Comparison of ENCODE assay signal across 26 cellular contexts in genomic region chr4:31655328-31655727, GRCh38.
DNase-seq lines count a peak whose midpoint lies in the region; ATAC-seq and TF ChIP-seq lines count a peak whose summit lies in the region.
"Had no signal": no experiment of that assay in that cellular context is flagged by ENCODE, and none has a peak within 500 bp of the region (broad histone marks: within the 10 kb centered on the region; RNA-seq: fewer than 3 reads in every experiment).

No MANE protein-coding gene starts in this region.

- TF ChIP-seq CTCF in A673 (conservative IDR thresholded peaks at IDR 0.05; ENCODE audit: low read depth, low read length) (no peak), fibroblast of the aortic adventitia (IDR thresholded peaks at IDR 0.05; ENCODE audit: insufficient read depth, low read length) (no peak)

- POLR2A ChIA-PET in A673 (lab: Charles Lee; ENCODE audit: low non-redundant PET) = no interaction called here
- POLR2A ChIA-PET in activated CD4-positive, alpha-beta T cell treated with anti-CD3 and anti-CD28 coated beads for 36 hours (lab: Charles Lee) = no interaction called here

- H3K36me3 ChIP-seq in A673 (ENCODE audit: insufficient read depth, low read length, poor library complexity, severe bottlenecking) = no peaks in the 10 kb centered on the region
- H3K36me3 ChIP-seq: breast epithelium, heart left ventricle, ovary had no signal

- H3K4me3 ChIP-seq in A673 (ENCODE audit: low read depth, low read length, poor library complexity, severe bottlenecking) (no peak overlapping the region), fibroblast of the aortic adventitia (ENCODE audit: low read depth, low read length) (no peak overlapping the region)
- H3K4me3 ChIP-seq: breast epithelium, coronary artery, heart left ventricle, ovary had no signal

- no peak for TF ChIP-seq RAD21 in Ishikawa (IDR thresholded peaks at IDR 0.05; ENCODE audit: low read depth)

- no peaks in the 10 kb centered on the region for H3K27me3 Mint-ChIP-seq in activated CD4-positive, alpha-beta T cell treated with anti-CD3 and anti-CD28 coated beads for 36 hours
- H3K27me3 Mint-ChIP-seq: activated naive CD8-positive, alpha-beta T cell treated with anti-CD3 and anti-CD28 coated beads for 36 hours; naive thymus-derived CD4-positive, alpha-beta T cell; stimulated activated naive B cell treated with anti-CD40 and anti-IgM and Interleukin-4, amounts not matched to agents 10 μg/mL and 1 μg/mL and 100 μg/mL, for 72 hours had no signal

- H3K4me3 Mint-ChIP-seq in activated CD4-positive, alpha-beta T cell treated with anti-CD3 and anti-CD28 coated beads for 36 hours = no peak overlapping the region
- H3K4me3 Mint-ChIP-seq: activated naive CD8-positive, alpha-beta T cell treated with anti-CD3 and anti-CD28 coated beads for 36 hours; naive thymus-derived CD4-positive, alpha-beta T cell; stimulated activated naive B cell treated with anti-CD40 and anti-IgM and Interleukin-4, amounts not matched to agents 10 μg/mL and 1 μg/mL and 100 μg/mL, for 72 hours had no signal

- DNase-seq in A673 (ENCODE audit: low spot score) = peak; percentile 25
- peak; percentile 30 for DNase-seq in amniotic stem cell (lab: John Stamatoyannopoulos, UW)
- DNase-seq in fibroblast of the aortic adventitia (ENCODE audit: low read depth) = peak; percentile 7
- DNase-seq in midbrain (lab: John Stamatoyannopoulos, UW) = no peak
- no peak for DNase-seq in activated CD4-positive, alpha-beta T cell treated with anti-CD3 and anti-CD28 coated beads for 36 hours
- DNase-seq in head of caudate nucleus = no peak
- DNase-seq: activated CD4-positive, alpha-beta T cell treated with anti-CD3 and anti-CD28 coated beads, Interleukin-2, amount 50 U/mL, for 48 hours; activated CD8-positive, alpha-beta memory T cell treated with anti-CD3 and anti-CD28 coated beads, Interleukin-2, amount 50 U/mL, for 48 hours; activated naive CD8-positive, alpha-beta T cell treated with anti-CD3 and anti-CD28 coated beads for 36 hours; DMS53; GDM1; GOT3; heart left ventricle; Kasumi-1; mesendoderm; naive thymus-derived CD4-positive, alpha-beta T cell; NCI-H2081; NCI-H345; ovary; right cardiac atrium; stimulated activated CD4-positive, alpha-beta T cell treated with anti-CD3 and anti-CD28 coated beads, Interleukin-4, amount 100 ng/mL, for 24 hours; stimulated activated naive B cell treated with anti-CD40 and anti-IgM and Interleukin-4, amounts not matched to agents 10 μg/mL and 1 μg/mL and 100 μg/mL, for 72 hours had no signal

- no peaks in the 10 kb centered on the region for H3K27me3 ChIP-seq in A673 (replicated peaks; ENCODE audit: insufficient read depth, low read depth, low read length, poor library complexity)
- H3K27me3 ChIP-seq: breast epithelium, heart left ventricle, ovary had no signal

- no peak for ATAC-seq in activated CD4-positive, alpha-beta T cell treated with anti-CD3 and anti-CD28 coated beads for 36 hours
- no peak for ATAC-seq in GM19035 (IDR thresholded peaks at IDR 0.05; ENCODE audit: unreplicated experiment)
- ATAC-seq: heart left ventricle; naive thymus-derived CD4-positive, alpha-beta T cell; right cardiac atrium; stimulated activated naive B cell treated with anti-CD40 and anti-IgM and Interleukin-4, amounts not matched to agents 10 μg/mL and 1 μg/mL and 100 μg/mL, for 72 hours had no signal

- intact Hi-C loops in A673 (cut with micrococcal nuclease; ENCODE audit: unreplicated experiment) (no loop called here), head of caudate nucleus (cut with DNase I) (no loop called here)
- intact Hi-C loops in activated CD4-positive, alpha-beta T cell treated with anti-CD3 and anti-CD28 coated beads for 36 hours (cut with DNase I, micrococcal nuclease) = no loop called here

- peaks cover 5% of the 10 kb centered on the region for H3K9me3 Mint-ChIP-seq in activated CD4-positive, alpha-beta T cell treated with anti-CD3 and anti-CD28 coated beads for 36 hours (ENCODE audit: low read depth)
- H3K9me3 Mint-ChIP-seq: stimulated activated naive B cell treated with anti-CD40 and anti-IgM and Interleukin-4, amounts not matched to agents 10 μg/mL and 1 μg/mL and 100 μg/mL, for 72 hours had no signal

- H3K36me3 Mint-ChIP-seq in activated CD4-positive, alpha-beta T cell treated with anti-CD3 and anti-CD28 coated beads for 36 hours (ENCODE audit: low read depth) = no peaks in the 10 kb centered on the region
- H3K36me3 Mint-ChIP-seq: activated naive CD8-positive, alpha-beta T cell treated with anti-CD3 and anti-CD28 coated beads for 36 hours; naive thymus-derived CD4-positive, alpha-beta T cell; stimulated activated naive B cell treated with anti-CD40 and anti-IgM and Interleukin-4, amounts not matched to agents 10 μg/mL and 1 μg/mL and 100 μg/mL, for 72 hours had no signal

- H3K27ac Mint-ChIP-seq in activated CD4-positive, alpha-beta T cell treated with anti-CD3 and anti-CD28 coated beads for 36 hours = no peak overlapping the region
- H3K27ac Mint-ChIP-seq: activated naive CD8-positive, alpha-beta T cell treated with anti-CD3 and anti-CD28 coated beads for 36 hours; naive thymus-derived CD4-positive, alpha-beta T cell; stimulated activated naive B cell treated with anti-CD40 and anti-IgM and Interleukin-4, amounts not matched to agents 10 μg/mL and 1 μg/mL and 100 μg/mL, for 72 hours had no signal

- BruUV-seq in A673 (replicated peaks; lab: Mats Ljungman, UMichigan) = no TSS peak

- CTCF ChIA-PET in A673 (lab: Charles Lee) = no interaction called here
- CTCF ChIA-PET in activated CD4-positive, alpha-beta T cell treated with anti-CD3 and anti-CD28 coated beads for 36 hours (lab: Charles Lee) = no interaction called here

- H3K9me3 ChIP-seq in A673 (ENCODE audit: low read depth, low read length, poor library complexity, severe bottlenecking) = no peaks in the 10 kb centered on the region
- H3K9me3 ChIP-seq: breast epithelium, heart left ventricle, ovary had no signal

- TF ChIP-seq EP300 in Ishikawa (IDR thresholded peaks at IDR 0.05; ENCODE audit: borderline replicate concordance) = no peak

- H3K4me1 ChIP-seq in A673 (ENCODE audit: insufficient read depth, low read length, poor library complexity, severe bottlenecking) = no peaks in the 10 kb centered on the region
- H3K4me1 ChIP-seq: breast epithelium, heart left ventricle had no signal

- peaks cover 2% of the 10 kb centered on the region for H3K4me1 Mint-ChIP-seq in activated CD4-positive, alpha-beta T cell treated with anti-CD3 and anti-CD28 coated beads for 36 hours
- H3K4me1 Mint-ChIP-seq: activated naive CD8-positive, alpha-beta T cell treated with anti-CD3 and anti-CD28 coated beads for 36 hours; naive thymus-derived CD4-positive, alpha-beta T cell; stimulated activated naive B cell treated with anti-CD40 and anti-IgM and Interleukin-4, amounts not matched to agents 10 μg/mL and 1 μg/mL and 100 μg/mL, for 72 hours had no signal

- no peak overlapping the region for H3K27ac ChIP-seq in A673 (ENCODE audit: low read depth, low read length, poor library complexity, severe bottlenecking)
- H3K27ac ChIP-seq: breast epithelium, coronary artery, heart left ventricle, ovary had no signal

TF ChIP-seq in Ishikawa, 13 proteins besides CTCF, POLR2A, EP300 and RAD21:
- no peak for TF ChIP-seq TEAD4 (IDR thresholded peaks at IDR 0.05)
- peak; percentile 21; the same call in 1 of the 2 replicates for TF ChIP-seq CEBPB (IDR thresholded peaks at IDR 0.05)

Comparison
In these comparisons a context has a peak if more than half of its experiments do, and no peak if none do; other contexts are left out.
1. DNase-seq: peak in A673 (single experiment), amniotic stem cell (single experiment) and fibroblast of the aortic adventitia (single experiment); none in midbrain (single experiment), activated CD4-positive, alpha-beta T cell treated with anti-CD3 and anti-CD28 coated beads for 36 hours (single experiment) and head of caudate nucleus (0 of 42).